In genomic region chr13:30708541-30708940, GRCh38 we compare ENCODE assay signal across 24 cellular contexts. TPM values are rescaled to one million over a fixed set of nuclear protein-coding genes. Genes with fewer than 3 reads are reported as not detected.
DNase-seq lines count a peak whose midpoint lies in the region; ATAC-seq and TF ChIP-seq lines count a peak whose summit lies in the region.
"Had no signal": no experiment of that assay in that cellular context is flagged by ENCODE, and none has a peak within 500 bp of the region (broad histone marks: within the 10 kb centered on the region; RNA-seq: fewer than 3 reads in every experiment).

No MANE protein-coding gene starts in this region.

- no peaks in the 10 kb centered on the region for H3K36me3 Mint-ChIP-seq in activated T-helper 17 cell treated with anti-CD3 and anti-CD28 coated beads, Interleukin-2, amount 50 U/mL, for 72 hours (ENCODE audit: low read depth)
- no peaks in the 10 kb centered on the region for H3K36me3 Mint-ChIP-seq in activated CD8-positive, alpha-beta T cell treated with anti-CD3 and anti-CD28 coated beads for 36 hours (ENCODE audit: low read depth)
- H3K36me3 Mint-ChIP-seq: type B pancreatic cell had no signal

- no peaks in the 10 kb centered on the region for H3K4me1 ChIP-seq in fibroblast of lung (ENCODE audit: control insufficient read depth, extremely low read depth, insufficient read depth, low read length)
- H3K4me1 ChIP-seq: stomach had no signal

- H4K20me1 ChIP-seq in fibroblast of lung (ENCODE audit: control insufficient read depth, extremely low read depth, insufficient read depth, low read length): no peaks in the 10 kb centered on the region

- H3K27me3 ChIP-seq in fibroblast of lung (ENCODE audit: control insufficient read depth, insufficient read depth, low read length): no peaks in the 10 kb centered on the region
- H3K27me3 ChIP-seq: esophagus muscularis mucosa, spleen, stomach had no signal

- no peak overlapping the region for H3K9ac ChIP-seq in fibroblast of lung (ENCODE audit: insufficient read depth, low read length)

- DNase-seq in HT1080 (ENCODE audit: low read depth) (peak; percentile 29), astrocyte of the hippocampus (ENCODE audit: low read depth, low spot score) (peak; percentile 32), fibroblast of lung (ENCODE audit: low read depth in 2 of 2) (peak; percentile 55 to 72), pulmonary artery endothelial cell (ENCODE audit: low read depth, low spot score) (peak; percentile 69), sciatic nerve (ENCODE audit: low spot score) (no peak), OCI-M1 (lab: John Stamatoyannopoulos, UW) (no peak)
- no peak for DNase-seq in activated CD8-positive, alpha-beta T cell treated with anti-CD3 and anti-CD28 coated beads for 36 hours
- DNase-seq: activated CD4-positive, alpha-beta T cell treated with anti-CD3 and anti-CD28 coated beads for 36 hours; activated CD8-positive, alpha-beta memory T cell treated with anti-CD3 and anti-CD28 coated beads, Interleukin-2, amount 10 ng/mL, durations not matched to agents 7 days and 5 days; DMS79; HFFc6; NCI-H2107; NCI-H524 treated with DMSO at 0.1 percent for 48 hours; psoas muscle; SHP77; spleen; stimulated activated CD4-positive, alpha-beta T cell treated with anti-CD3 and anti-CD28 coated beads, Interleukin-4, amount 100 ng/mL, for 24 hours; stomach; T-helper 1 cell had no signal

- H3K27me3 Mint-ChIP-seq in activated T-helper 17 cell treated with anti-CD3 and anti-CD28 coated beads, Interleukin-2, amount 50 U/mL, for 72 hours: no peaks in the 10 kb centered on the region
- no peaks in the 10 kb centered on the region for H3K27me3 Mint-ChIP-seq in activated CD8-positive, alpha-beta T cell treated with anti-CD3 and anti-CD28 coated beads for 36 hours

- no peaks in the 10 kb centered on the region for H3K36me3 ChIP-seq in fibroblast of lung (ENCODE audit: control insufficient read depth, insufficient read depth, low read length)
- H3K36me3 ChIP-seq: esophagus muscularis mucosa, spleen, stomach had no signal

- CTCF ChIA-PET in activated CD8-positive, alpha-beta T cell treated with anti-CD3 and anti-CD28 coated beads for 36 hours (lab: Charles Lee): interaction anchor here (1.3 to 1.7 kb wide), 2 partner anchors 26 to 95 kb away, joined by 3 to 5 read pairs; no protein-coding TSS in a partner anchor

- no peak overlapping the region for H3K4me3 Mint-ChIP-seq in activated T-helper 17 cell treated with anti-CD3 and anti-CD28 coated beads, Interleukin-2, amount 50 U/mL, for 72 hours
- H3K4me3 Mint-ChIP-seq in activated CD8-positive, alpha-beta T cell treated with anti-CD3 and anti-CD28 coated beads for 36 hours: no peak overlapping the region
- H3K4me3 Mint-ChIP-seq: activated CD4-positive, alpha-beta T cell treated with anti-CD3 and anti-CD28 coated beads for 36 hours; activated CD8-positive, alpha-beta memory T cell treated with anti-CD3 and anti-CD28 coated beads, Interleukin-2, amount 10 ng/mL, durations not matched to agents 7 days and 5 days; HFFc6; neural crest cell; type B pancreatic cell had no signal

- H3K9me3 ChIP-seq in fibroblast of lung (ENCODE audit: control insufficient read depth, insufficient read depth, low read depth, low read length): no peaks in the 10 kb centered on the region
- H3K9me3 ChIP-seq: esophagus muscularis mucosa, psoas muscle, spleen, stomach had no signal

- no peak for ATAC-seq in sciatic nerve
- no peak for ATAC-seq in activated T-helper 17 cell treated with anti-CD3 and anti-CD28 coated beads, Interleukin-2, amount 50 U/mL, for 72 hours (replicated peaks)
- ATAC-seq in activated CD8-positive, alpha-beta T cell treated with anti-CD3 and anti-CD28 coated beads for 36 hours: no peak
- ATAC-seq: activated CD4-positive, alpha-beta T cell treated with anti-CD3 and anti-CD28 coated beads for 36 hours; activated CD8-positive, alpha-beta memory T cell treated with anti-CD3 and anti-CD28 coated beads, Interleukin-2, amount 10 ng/mL, durations not matched to agents 7 days and 5 days; psoas muscle had no signal

- H3K27ac Mint-ChIP-seq in activated T-helper 17 cell treated with anti-CD3 and anti-CD28 coated beads, Interleukin-2, amount 50 U/mL, for 72 hours: no peak overlapping the region
- H3K27ac Mint-ChIP-seq in activated CD8-positive, alpha-beta T cell treated with anti-CD3 and anti-CD28 coated beads for 36 hours: no peak overlapping the region
- H3K27ac Mint-ChIP-seq: activated CD4-positive, alpha-beta T cell treated with anti-CD3 and anti-CD28 coated beads for 36 hours; activated CD8-positive, alpha-beta memory T cell treated with anti-CD3 and anti-CD28 coated beads, Interleukin-2, amount 10 ng/mL, durations not matched to agents 7 days and 5 days; activated T-helper 2 cell treated with anti-CD3 and anti-CD28 coated beads, Interferon-gamma antibody, Interleukin-2, Interleukin-4, amounts not matched to agents 10 μg/mL and 5 μg/mL and 100 μg/mL, durations not matched to agents 14 hours and 24 hours and 36 hours; HFFc6; type B pancreatic cell had no signal

- intact Hi-C loops in sciatic nerve (cut with DNase I): no loop called here
- intact Hi-C loops in activated CD8-positive, alpha-beta T cell treated with anti-CD3 and anti-CD28 coated beads for 36 hours (cut with micrococcal nuclease): no loop called here

- POLR2A ChIA-PET in activated CD8-positive, alpha-beta T cell treated with anti-CD3 and anti-CD28 coated beads for 36 hours (lab: Charles Lee): no interaction called here

- no peaks in the 10 kb centered on the region for H3K79me2 ChIP-seq in fibroblast of lung (ENCODE audit: control insufficient read depth, insufficient read depth, low read length)

- no peak overlapping the region for H3K27ac ChIP-seq in fibroblast of lung (ENCODE audit: insufficient read depth, low read length)
- H3K27ac ChIP-seq: esophagus muscularis mucosa, psoas muscle, stomach had no signal

- H2AFZ ChIP-seq in fibroblast of lung (ENCODE audit: low read length): no peak overlapping the region

- no peak overlapping the region for H3K4me3 ChIP-seq in fibroblast of lung (replicated peaks in 1 of 4; ENCODE audit: control extremely low read depth in 1 of 4, insufficient read depth in 1 of 4, low read depth in 3 of 4, low read length in 4 of 4)
- H3K4me3 ChIP-seq: esophagus muscularis mucosa, psoas muscle, spleen, stomach had no signal

- no peak overlapping the region for H3K4me2 ChIP-seq in fibroblast of lung (ENCODE audit: extremely low read depth, insufficient read depth, low read length)

- H3K9me3 Mint-ChIP-seq in activated T-helper 17 cell treated with anti-CD3 and anti-CD28 coated beads, Interleukin-2, amount 50 U/mL, for 72 hours: no peaks in the 10 kb centered on the region
- no peaks in the 10 kb centered on the region for H3K9me3 Mint-ChIP-seq in activated CD8-positive, alpha-beta T cell treated with anti-CD3 and anti-CD28 coated beads for 36 hours
- H3K9me3 Mint-ChIP-seq: activated T-helper 2 cell treated with anti-CD3 and anti-CD28 coated beads, Interferon-gamma antibody, Interleukin-2, Interleukin-4, amounts not matched to agents 10 μg/mL and 5 μg/mL and 100 μg/mL, durations not matched to agents 14 hours and 24 hours and 36 hours; HFFc6; neural crest cell; type B pancreatic cell had no signal

- peaks cover 14% of the 10 kb centered on the region for H3K4me1 Mint-ChIP-seq in activated T-helper 17 cell treated with anti-CD3 and anti-CD28 coated beads, Interleukin-2, amount 50 U/mL, for 72 hours
- H3K4me1 Mint-ChIP-seq in activated CD8-positive, alpha-beta T cell treated with anti-CD3 and anti-CD28 coated beads for 36 hours (ENCODE audit: low read depth): peaks cover 12% of the 10 kb centered on the region

- no peak for TF ChIP-seq CTCF in fibroblast of lung (conservative IDR thresholded peaks at IDR 0.05 in 1 of 2, IDR thresholded peaks at IDR 0.05 in 1 of 2; ENCODE audit: low read depth in 1 of 2, low read length in 2 of 2)
- TF ChIP-seq CTCF in activated CD8-positive, alpha-beta T cell treated with anti-CD3 and anti-CD28 coated beads for 36 hours (IDR thresholded peaks at IDR 0.05): no peak

RNA-seq across cellular contexts. Expression of gene ALOX5AP, which starts 26.8 kb away (rescaled TPM):
- 1.0 TPM in 1 of 2 replicates, not detected in the other for total RNA-seq in HT1080 (2014; rRNA removed; shearing (Covaris generic))
- 0.31 and 0.42 TPM in 2 replicates for polyA plus RNA-seq in HT1080 (2015; cell fraction: cytosol; rRNA removed)
- not detected in 2 replicates for polyA plus RNA-seq in HT1080 (2015; cell fraction: nucleus; rRNA removed)
- total RNA-seq in fibroblast of lung (0.17 TPM in 1 of 2 replicates, not detected in the other), pulmonary artery endothelial cell (0.25 TPM in 1 of 2 replicates, not detected in the other), sciatic nerve (21.8 TPM)
- polyA plus RNA-seq in fibroblast of lung: 0.25 and 0.36 TPM in 2 replicates
- 0.25 TPM in 1 of 2 replicates, not detected in the other for polyA plus RNA-seq in fibroblast of lung (2012)
- not detected in 2 replicates for polyA minus RNA-seq in fibroblast of lung (ENCODE audit: low replicate concordance)
- 10 to 100 TPM; 33.7 to 62.5 TPM for total RNA-seq in activated T-helper 17 cell treated with anti-CD3 and anti-CD28 coated beads, Interleukin-2, amount 50 U/mL, for 72 hours
- total RNA-seq in activated CD8-positive, alpha-beta T cell treated with anti-CD3 and anti-CD28 coated beads for 36 hours: 10 to 100 TPM; 40.5 to 42.2 TPM
- total RNA-seq: HFFc6, neural crest cell had no signal

Comparison
In these comparisons a context has a peak if more than half of its experiments do, and no peak if none do; other contexts are left out.
1. DNase-seq: peak in HT1080 (single experiment), astrocyte of the hippocampus (single experiment), fibroblast of lung (2 of 2) and pulmonary artery endothelial cell (single experiment); none in sciatic nerve (single experiment), activated CD8-positive, alpha-beta T cell treated with anti-CD3 and anti-CD28 coated beads for 36 hours (single experiment) and OCI-M1 (single experiment).
2. RNA of gene ALOX5AP, which starts 26.8 kb away (total RNA-seq): 33.7 to 62.5 TPM in activated T-helper 17 cell treated with anti-CD3 and anti-CD28 coated beads, Interleukin-2, amount 50 U/mL, for 72 hours, 40.5 to 42.2 TPM in activated CD8-positive, alpha-beta T cell treated with anti-CD3 and anti-CD28 coated beads for 36 hours and 21.8 TPM in sciatic nerve (single experiment); 1.0 TPM in HT1080, 0.17 TPM in fibroblast of lung and 0.25 TPM in pulmonary artery endothelial cell; every median in the first group is over 10 times any median in the second.